12 cellular contexts compared by ENCODE assay signal in the genomic region with DNA sequence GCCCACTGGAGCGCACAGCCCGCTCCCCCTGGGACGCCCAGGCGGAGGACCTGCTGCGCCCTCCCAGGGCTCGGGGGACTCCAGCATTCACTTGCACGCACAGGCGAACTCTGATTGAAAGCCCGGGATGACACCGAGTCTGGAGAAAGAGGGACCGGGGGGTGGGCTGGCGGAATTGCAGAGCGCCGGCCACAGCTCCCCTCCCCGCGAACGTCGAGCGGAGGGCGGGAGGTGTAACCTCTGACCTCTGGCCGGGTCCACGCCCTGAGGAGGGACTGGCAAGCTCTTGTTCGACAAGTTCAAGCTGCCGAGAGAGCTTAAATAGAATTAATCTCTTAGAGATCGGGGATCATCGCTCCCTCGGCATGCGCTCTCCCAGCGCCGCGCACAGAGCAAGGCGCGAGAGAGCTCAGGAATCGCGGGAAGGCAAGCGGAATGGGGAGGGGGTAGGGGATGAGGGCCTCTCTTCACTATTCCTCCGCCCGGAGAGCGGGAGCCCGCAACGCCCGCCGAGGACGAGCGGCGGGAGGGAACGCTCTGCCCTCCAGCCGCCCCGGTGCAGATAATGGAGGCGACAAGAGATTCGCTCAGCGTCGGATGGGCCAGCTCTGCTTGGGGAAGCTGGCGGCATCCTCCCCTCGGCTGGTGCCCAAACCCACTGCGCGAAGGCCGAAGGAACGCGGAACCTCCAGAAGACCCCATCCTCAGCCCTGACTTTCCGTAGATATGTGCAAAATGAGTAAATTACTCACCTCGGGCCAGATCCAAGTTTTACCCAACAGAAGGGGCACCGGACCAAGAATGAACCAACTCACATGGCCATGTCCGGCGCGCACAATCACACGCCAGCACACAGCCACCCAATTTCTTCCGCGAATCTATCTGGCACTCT. TPM values are rescaled to one million over a fixed set of nuclear protein-coding genes. Genes with fewer than 3 reads are reported as not detected.
DNase-seq lines count a peak whose midpoint lies in the region; ATAC-seq, FAIRE-seq and TF ChIP-seq lines count a peak whose summit lies in the region.
"Had no signal": no experiment of that assay in that cellular context is flagged by ENCODE, and none has a peak within 500 bp of the region (broad histone marks: within the 10 kb centered on the region; RNA-seq: fewer than 3 reads in every experiment).

No MANE protein-coding gene starts in this region.

- no peak for TF ChIP-seq RAD21 in IMR-90 (IDR thresholded peaks at IDR 0.05; ENCODE audit: low read length)

- POLR2A ChIA-PET in IMR-90 (lab: Charles Lee; ENCODE audit: unreplicated experiment): interaction anchor here (0.5 kb wide), 1 partner anchor 925 kb away, joined by 3 read pairs; no protein-coding TSS in a partner anchor

- ATAC-seq in IMR-90 (ENCODE audit: low read depth): no peak
- peak in 1 of 4 donors; percentile 6 for ATAC-seq in pancreas
- no peak for ATAC-seq in GM21619 (IDR thresholded peaks at IDR 0.05; ENCODE audit: unreplicated experiment)
- ATAC-seq: natural killer cell treated with Interleukin-12 subunit alpha and Interleukin-12 subunit beta and Interleukin-15 and Interleukin-18, amount 100 ng/mL, for 72 hours had no signal

- H4K20me1 ChIP-seq in IMR-90 (ENCODE audit: insufficient read depth, low read length): no peaks in the 10 kb centered on the region; the same call in none of the 2 replicates

- TF ChIP-seq CTCF in IMR-90 (conservative IDR thresholded peaks at IDR 0.05; ENCODE audit: low read depth, low read length) (no peak), pancreas (IDR thresholded peaks at IDR 0.05) (no peak), tibial nerve (IDR thresholded peaks at IDR 0.05) (no peak)

- no peak for FAIRE-seq in pancreas (lab: Jason Lieb, UNC)
- FAIRE-seq: RCC 7860 had no signal

- H3K23ac ChIP-seq in IMR-90 (ENCODE audit: low read depth, low read length): no peak overlapping the region

- H2BK5ac ChIP-seq in IMR-90 (ENCODE audit: low read depth, low read length, poor library complexity, severe bottlenecking): no peak overlapping the region

- no peak overlapping the region for H2AK9ac ChIP-seq in IMR-90 (replicated peaks; ENCODE audit: low read depth, low read length, poor library complexity)

- DNase-seq in T-helper 1 cell: no peak
- DNase-seq in IMR-90: no peak
- peak; percentile 73 for DNase-seq in ecto neural progenitor cell (ENCODE audit: low spot score)
- DNase-seq in pancreas: peak in 1 of 6 donors; percentile 47
- no peak for DNase-seq in tibial nerve (ENCODE audit: low spot score in 2 of 2)
- DNase-seq in DMS53 treated with DMSO at 0.1 percent for 48 hours (lab: John Stamatoyannopoulos, UW; ENCODE audit: unreplicated experiment): no peak
- DNase-seq: cerebellar nuclear complex had no signal

- H3K4me1 ChIP-seq in IMR-90 (ENCODE audit: control insufficient read depth, insufficient read depth, low read length) (no peaks in the 10 kb centered on the region; the same call in 1 of the 2 replicates), pancreas (peaks cover 0 to 14% (median 10%) of the 10 kb centered on the region in 3 donors), tibial nerve (peaks cover 0 to 65% (median 37%) of the 10 kb centered on the region in 4 donors)

- TF ChIP-seq EP300 in tibial nerve (IDR thresholded peaks at IDR 0.05): no peak

- WGBS in IMR-90 (ENCODE audit: extremely low coverage in 2 of 2, insufficient read length in 1 of 2), 2 experiments: 2% methylated on average over 18 of the region's 69 CpGs; no CpG with 5 or more reads in 1 of the 2 experiments
- 7% methylated on average over 58 to 69 of the region's 69 CpGs for WGBS in pancreas, 2 donors
- 2 to 3% methylated on average over 46 to 63 of the region's 69 CpGs for WGBS in tibial nerve, 2 donors

- no peak overlapping the region for H3K14ac ChIP-seq in IMR-90 (replicated peaks; ENCODE audit: low read depth, low read length)

- H3K36me3 ChIP-seq in IMR-90 (ENCODE audit: control insufficient read depth, insufficient read depth, low read length) (no peaks in the 10 kb centered on the region), pancreas (no peaks in the 10 kb centered on the region), tibial nerve (no peaks in the 10 kb centered on the region)

- H4K8ac ChIP-seq in IMR-90 (ENCODE audit: low read depth in 2 of 2, low read length in 2 of 2): no peak overlapping the region

- H3K27ac ChIP-seq in IMR-90 (ENCODE audit: insufficient read depth, low read length): no peak overlapping the region
- H3K27ac ChIP-seq in pancreas: no peak overlapping the region
- no peak overlapping the region for H3K27ac ChIP-seq in tibial nerve

- H3K4me2 ChIP-seq in IMR-90 (ENCODE audit: low read depth, low read length): no peak overlapping the region

- no TSS peak for BruUV-seq in IMR-90 (replicated peaks; lab: Mats Ljungman, UMichigan)

- no peak overlapping the region for H2BK120ac ChIP-seq in IMR-90 (ENCODE audit: low read depth, low read length)

- no peak overlapping the region for H2AK5ac ChIP-seq in IMR-90 (ENCODE audit: low read depth, low read length)

- H3K4me3 Mint-ChIP-seq in T-helper 1 cell treated with Interleukin-12 subunit alpha and Interleukin-12 subunit beta and Interleukin-4 antibody, amounts not matched to agents 30 μg/mL and 1 μg/mL, for 36 hours: peak overlapping the region; percentile 32
- H3K4me3 Mint-ChIP-seq: natural killer cell treated with Interleukin-12 subunit alpha and Interleukin-12 subunit beta and Interleukin-15 and Interleukin-18, amount 100 ng/mL, for 72 hours had no signal

- CTCF ChIA-PET in IMR-90 (lab: Yijun Ruan, JAX): no interaction called here

- H2BK15ac ChIP-seq in IMR-90 (ENCODE audit: low read depth, low read length): no peak overlapping the region

- H3K4me1 Mint-ChIP-seq in T-helper 1 cell treated with Interleukin-12 subunit alpha and Interleukin-12 subunit beta and Interleukin-4 antibody, amounts not matched to agents 30 μg/mL and 1 μg/mL, for 36 hours (ENCODE audit: low read depth): peaks cover 12% of the 10 kb centered on the region

- H3K9me3 Mint-ChIP-seq in T-helper 1 cell treated with Interleukin-12 subunit alpha and Interleukin-12 subunit beta and Interleukin-4 antibody, amounts not matched to agents 30 μg/mL and 1 μg/mL, for 36 hours: no peaks in the 10 kb centered on the region
- H3K9me3 Mint-ChIP-seq: natural killer cell treated with Interleukin-12 subunit alpha and Interleukin-12 subunit beta and Interleukin-15 and Interleukin-18, amount 100 ng/mL, for 72 hours had no signal

- peak overlapping the region; percentile 33 for H2AFZ ChIP-seq in IMR-90 (replicated peaks; ENCODE audit: low read length, poor library complexity)

- H3K4me3 ChIP-seq in IMR-90 (ENCODE audit: insufficient read depth, low read depth, low read length) (no peak overlapping the region), pancreas (peak overlapping the region in 3 of 4 donors; percentile 2 to 44 (median 4)), tibial nerve (peak overlapping the region in 1 of 4 donors; percentile 18)

- TF ChIP-seq POLR2A in IMR-90 (IDR thresholded peaks at IDR 0.05; ENCODE audit: low read depth, low read length) (no peak), tibial nerve (IDR thresholded peaks at IDR 0.05) (no peak)

- no peak overlapping the region for H4K91ac ChIP-seq in IMR-90 (ENCODE audit: insufficient read depth, low read depth, low read length)

- H3K9me1 ChIP-seq in IMR-90 (ENCODE audit: insufficient read depth, low read length): no peaks in the 10 kb centered on the region; the same call in 1 of the 2 replicates

- H3K18ac ChIP-seq in IMR-90 (ENCODE audit: low read depth, low read length): no peak overlapping the region

- H3K79me1 ChIP-seq in IMR-90 (ENCODE audit: low read depth in 1 of 2, low read length in 2 of 2): no peaks in the 10 kb centered on the region

- H2BK20ac ChIP-seq in IMR-90 (ENCODE audit: low read depth, low read length): no peak overlapping the region

- in situ Hi-C loops in IMR-90 (cut with MboI; ENCODE audit: low sequenced_read_pairs): no loop called here

- H4K5ac ChIP-seq in IMR-90 (ENCODE audit: low read depth, low read length): no peak overlapping the region

- no peak overlapping the region for H3K4ac ChIP-seq in IMR-90 (ENCODE audit: low read depth, low read length)

- peaks cover 7% of the 10 kb centered on the region for H3K9me3 ChIP-seq in IMR-90 (ENCODE audit: control insufficient read depth, insufficient read depth, low read length)
- H3K9me3 ChIP-seq in pancreas: no peaks in the 10 kb centered on the region
- H3K9me3 ChIP-seq in tibial nerve: no peaks in the 10 kb centered on the region

- peaks cover 8% of the 10 kb centered on the region for H3K36me3 Mint-ChIP-seq in T-helper 1 cell treated with Interleukin-12 subunit alpha and Interleukin-12 subunit beta and Interleukin-4 antibody, amounts not matched to agents 30 μg/mL and 1 μg/mL, for 36 hours (ENCODE audit: low read depth)
- H3K36me3 Mint-ChIP-seq: natural killer cell treated with Interleukin-12 subunit alpha and Interleukin-12 subunit beta and Interleukin-15 and Interleukin-18, amount 100 ng/mL, for 72 hours had no signal

- dilution Hi-C loops in IMR-90 (cut with HindIII; ENCODE audit: low sequenced_read_pairs, unreplicated experiment): no loop called here

- no peak overlapping the region for H3K9ac ChIP-seq in IMR-90 (ENCODE audit: low read depth, low read length)

- intact Hi-C loops in IMR-90 (cut with micrococcal nuclease) (no loop called here), pancreas (cut with DNase I) (no loop called here)

- H3K27ac Mint-ChIP-seq in T-helper 1 cell treated with Interleukin-12 subunit alpha and Interleukin-12 subunit beta and Interleukin-4 antibody, amounts not matched to agents 30 μg/mL and 1 μg/mL, for 36 hours: peak overlapping the region; percentile 89

- peaks cover 100% of the 10 kb centered on the region for H3K27me3 ChIP-seq in IMR-90 (ENCODE audit: control insufficient read depth, insufficient read depth, low read length)
- H3K27me3 ChIP-seq in pancreas: peaks cover 4 to 82% (median 20%) of the 10 kb centered on the region in 4 donors
- H3K27me3 ChIP-seq in tibial nerve: peaks cover 12 to 100% of the 10 kb centered on the region in 2 donors

- peaks cover 92% of the 10 kb centered on the region for H3K27me3 Mint-ChIP-seq in T-helper 1 cell treated with Interleukin-12 subunit alpha and Interleukin-12 subunit beta and Interleukin-4 antibody, amounts not matched to agents 30 μg/mL and 1 μg/mL, for 36 hours (ENCODE audit: low read depth)

- H3K56ac ChIP-seq in IMR-90 (ENCODE audit: extremely low read depth, insufficient read depth, low read length): no peak overlapping the region

TF ChIP-seq in IMR-90, 13 proteins besides CTCF, POLR2A, EP300 and RAD21 (continues in another document):
- TF ChIP-seq MAFK (IDR thresholded peaks at IDR 0.05; ENCODE audit: low read depth, low read length) (no peak), FOS (IDR thresholded peaks at IDR 0.05; ENCODE audit: low read depth, low read length) (no peak), NFE2L2 (IDR thresholded peaks at IDR 0.05; ENCODE audit: low read depth, low read length) (no peak), SMC3 (IDR thresholded peaks at IDR 0.05; ENCODE audit: low read depth, low read length) (no peak)

RNA-seq across cellular contexts. Expression of gene NR2E1, which starts 0.8 kb away (rescaled TPM):
- total RNA-seq in IMR-90 (2012; rRNA removed): not detected in 2 replicates
- polyA plus RNA-seq in IMR-90 (2012; rRNA removed): not detected in 2 replicates
- not detected in 2 replicates for polyA plus RNA-seq in IMR-90 (2012; cell fraction: cytosol; rRNA removed)
- polyA plus RNA-seq in IMR-90 (2012; cell fraction: nucleus; rRNA removed; ENCODE audit: low replicate concordance): not detected in 2 replicates
- total RNA-seq in pancreas: under 1 TPM in 2 of 6 donors, not detected in 4; 0.06 to 0.19 TPM
- polyA plus RNA-seq in pancreas: under 1 TPM in 1 of 2 donors, not detected in 1; 0.02 TPM
- not detected for total RNA-seq in tibial nerve
- total RNA-seq: glomerular endothelial cell; natural killer cell treated with Interleukin-12 subunit alpha and Interleukin-12 subunit beta and Interleukin-15 and Interleukin-18, amount 100 ng/mL, for 72 hours had no signal
